Comparison of ENCODE assay signal across 14 cellular contexts in genomic region chr17:29181226-29181625, GRCh38. TPM values are rescaled to one million over a fixed set of nuclear protein-coding genes. Genes with fewer than 3 reads are reported as not detected.
DNase-seq lines count a peak whose midpoint lies in the region; ATAC-seq, FAIRE-seq and TF ChIP-seq lines count a peak whose summit lies in the region.
"Had no signal": no experiment of that assay in that cellular context is flagged by ENCODE, and none has a peak within 500 bp of the region (broad histone marks: within the 10 kb centered on the region; RNA-seq: fewer than 3 reads in every experiment).

No MANE protein-coding gene starts in this region.

- TF ChIP-seq EP300 in K562 (IDR thresholded peaks at IDR 0.05; ENCODE audit: low read length) = no peak

- no peaks in the 10 kb centered on the region for H3K36me3 Mint-ChIP-seq in GM23338 (ENCODE audit: low read depth)
- H3K36me3 Mint-ChIP-seq: stimulated activated naive B cell treated with anti-CD40 and anti-IgM and Interleukin-4, amounts not matched to agents 10 μg/mL and 1 μg/mL and 100 μg/mL, for 72 hours had no signal

- peaks cover 16% of the 10 kb centered on the region for H3K79me2 ChIP-seq in GM23338 (replicated peaks; ENCODE audit: insufficient read depth)
- H3K79me2 ChIP-seq in K562 (ENCODE audit: control insufficient read depth, insufficient read depth, low read length) = peaks cover 35% of the 10 kb centered on the region

- H3K4me1 ChIP-seq in GM23338 (ENCODE audit: insufficient read depth) = peaks cover 25% of the 10 kb centered on the region
- H3K4me1 ChIP-seq in K562 (replicated peaks in 1 of 2; ENCODE audit: control insufficient read depth in 2 of 2, insufficient read depth in 2 of 2, low read length in 2 of 2) = peaks cover 30 to 38% of the 10 kb centered on the region in 2 experiments
- peaks cover 31 to 49% of the 10 kb centered on the region in 2 donors for H3K4me1 ChIP-seq in left lung

- H3K27me3 Mint-ChIP-seq in GM23338 (ENCODE audit: insufficient read depth, low read depth, poor library complexity) = peaks cover 24% of the 10 kb centered on the region
- H3K27me3 Mint-ChIP-seq: central memory CD8-positive, alpha-beta T cell had no signal

- H3K9me2 ChIP-seq in GM23338 (ENCODE audit: insufficient read depth) = no peaks in the 10 kb centered on the region

- H2AFZ ChIP-seq in GM23338 (peak overlapping the region; percentile 96; the same call in 1 of the 2 replicates), K562 (ENCODE audit: low read depth, low read length) (peak overlapping the region; percentile 95; the same call in 1 of the 2 replicates)

- POLR2A ChIA-PET in K562 (lab: Yijun Ruan, JAX) (no interaction called here), GM10248 (lab: Yijun Ruan, JAX) (no interaction called here)

- peaks cover 29% of the 10 kb centered on the region for H3K4me1 Mint-ChIP-seq in GM23338

- CTCF ChIA-PET in K562 (lab: Yijun Ruan, JAX; ENCODE audit: low intra/inter-chr PET ratio) (interaction anchor here (0.9 to 1.6 kb wide), 2 partner anchors 32 to 38 kb away, joined by 3 to 5 read pairs; no protein-coding TSS in a partner anchor), GM10248 (lab: Yijun Ruan, JAX) (interaction anchor here (1.5 to 11.2 kb wide), 10 partner anchors 12 to 64 kb away, joined by 7 to 201 read pairs (median 18); no protein-coding TSS in a partner anchor)

- DNase-seq in GM23338 (ENCODE audit: low spot score) (no peak), K562 (ENCODE audit: extremely low read depth in 1 of 4, low spot score in 3 of 4) (no peak), left lung (no peak), substantia nigra (lab: John Stamatoyannopoulos, UW) (no peak), brain microvascular endothelial cell (no peak), GM10248 (ENCODE audit: extremely low spot score) (no peak)
- DNase-seq in stimulated activated CD4-positive, alpha-beta T cell treated with anti-CD3 and anti-CD28 coated beads, Interleukin-2, amount 100 ng/mL, for 24 hours = no peak
- DNase-seq: activated CD4-positive, alpha-beta T cell treated with anti-CD3 and anti-CD28 coated beads, Interleukin-2, amount 50 U/mL, for 1 hour; MG63; mucosa of descending colon; stimulated activated CD4-positive, alpha-beta T cell treated with anti-CD3 and anti-CD28 coated beads, Interleukin-2, amount 100 ng/mL, for 48 hours; stimulated activated naive B cell treated with anti-CD40 and anti-IgM and Interleukin-4, amounts not matched to agents 10 μg/mL and 1 μg/mL and 100 μg/mL, for 72 hours had no signal

- H3K27ac ChIP-seq in GM23338 (ENCODE audit: low read depth) = no peak overlapping the region
- H3K27ac ChIP-seq in K562 (ENCODE audit: extremely low read depth, low read depth, low read length) = no peak overlapping the region
- H3K27ac ChIP-seq in left lung = peak overlapping the region; percentile 81 to 83
- H3K27ac ChIP-seq in substantia nigra (ENCODE audit: low read depth, low read length, poor library complexity, severe bottlenecking) = peak overlapping the region; percentile 99
- H3K27ac ChIP-seq in brain microvascular endothelial cell = no peak overlapping the region

- TF ChIP-seq CTCF in GM23338 (conservative IDR thresholded peaks at IDR 0.05; ENCODE audit: low read depth in 2 of 2) (no peak), K562 (IDR thresholded peaks at IDR 0.05 in 2 of 3, conservative IDR thresholded peaks at IDR 0.05 in 1 of 3; ENCODE audit: insufficient read depth in 2 of 3, low read depth in 1 of 3, low read length in 3 of 3) (no peak), left lung (IDR thresholded peaks at IDR 0.05) (no peak), brain microvascular endothelial cell (IDR thresholded peaks at IDR 0.05; ENCODE audit: low read depth, low read length, missing control alignments) (no peak), GM10248 (IDR thresholded peaks at IDR 0.05; ENCODE audit: control extremely low read depth, extremely low read depth, low read depth, missing control alignments) (no peak)

- H3F3A ChIP-seq in GM23338 (replicated peaks; ENCODE audit: low read depth) = peaks cover 8% of the 10 kb centered on the region

- no peak overlapping the region for H3K4me2 ChIP-seq in GM23338
- no peak overlapping the region for H3K4me2 ChIP-seq in K562 (ENCODE audit: insufficient read depth, low read length)

- H3K9ac ChIP-seq in K562 (ENCODE audit: insufficient read depth in 1 of 2, low read depth in 2 of 2, low read length in 2 of 2) = peak overlapping the region in 1 of 2 experiments; percentile 93; a peak in 2 of 4 replicates

- H3K9me3 Mint-ChIP-seq in GM23338 = peaks cover 3% of the 10 kb centered on the region; the same call in 2 of the 3 replicates
- H3K9me3 Mint-ChIP-seq: central memory CD8-positive, alpha-beta T cell; stimulated activated naive B cell treated with anti-CD40 and anti-IgM and Interleukin-4, amounts not matched to agents 10 μg/mL and 1 μg/mL and 100 μg/mL, for 72 hours had no signal

- H3K4me3 ChIP-seq in GM23338 (no peak overlapping the region), K562 (no peak overlapping the region), left lung (no peak overlapping the region), brain microvascular endothelial cell (ENCODE audit: low read depth, low read length) (no peak overlapping the region)
- H3K4me3 ChIP-seq: mucosa of descending colon had no signal

- no TSS peak for BruUV-seq in K562 (replicated peaks; lab: Mats Ljungman, UMichigan)

- no peak for ATAC-seq in GM23338
- no peak for ATAC-seq in K562
- no peak for ATAC-seq in left lung
- ATAC-seq in HG03521 (IDR thresholded peaks at IDR 0.05; ENCODE audit: unreplicated experiment) = no peak

- intact Hi-C loops in K562 (cut with micrococcal nuclease) (no loop called here), left lung (cut with DNase I) (no loop called here)

- H3K4me3 Mint-ChIP-seq in GM23338 = peak overlapping the region; percentile 79; the same call in 2 of the 3 replicates

- no peak for FAIRE-seq in K562 (lab: Jason Lieb, UNC)

- TF ChIP-seq POLR2A in K562 (conservative IDR thresholded peaks at IDR 0.05) = no peak

- H3K27me3 ChIP-seq in GM23338 (ENCODE audit: insufficient read depth) (peaks cover 18% of the 10 kb centered on the region), K562 (ENCODE audit: control insufficient read depth in 2 of 2, insufficient read depth in 2 of 2, low read length in 2 of 2) (no peaks in the 10 kb centered on the region), left lung (peaks cover 0 to 14% of the 10 kb centered on the region in 2 donors), brain microvascular endothelial cell (replicated peaks) (no peaks in the 10 kb centered on the region)
- H3K27me3 ChIP-seq: MG63 had no signal

- H3K27ac Mint-ChIP-seq in GM23338 = no peak overlapping the region

- 0 out of 2 replicates have a peak, but pooled peaks cover 1% of the 10 kb centered on the region for H3K9me3 ChIP-seq in K562 (replicated peaks; ENCODE audit: control insufficient read depth, insufficient read depth, low read depth, low read length)
- no peaks in the 10 kb centered on the region for H3K9me3 ChIP-seq in left lung
- H3K9me3 ChIP-seq: mucosa of descending colon had no signal

- H4K20me1 ChIP-seq in GM23338 (replicated peaks; ENCODE audit: insufficient read depth) (no peaks in the 10 kb centered on the region; the same call in 1 of the 2 replicates), K562 (replicated peaks; ENCODE audit: control insufficient read depth, insufficient read depth, low read length) (no peaks in the 10 kb centered on the region)

- TF ChIP-seq RAD21 in K562 (CRISPR knock-in tag; conservative IDR thresholded peaks at IDR 0.05 in 1 of 2, IDR thresholded peaks at IDR 0.05 in 1 of 2) = no peak

- H3K36me3 ChIP-seq in GM23338 (ENCODE audit: insufficient read depth) = no peaks in the 10 kb centered on the region
- no peaks in the 10 kb centered on the region for H3K36me3 ChIP-seq in K562 (ENCODE audit: control insufficient read depth, insufficient read depth, low read length)
- no peaks in the 10 kb centered on the region for H3K36me3 ChIP-seq in left lung
- no peaks in the 10 kb centered on the region for H3K36me3 ChIP-seq in brain microvascular endothelial cell (replicated peaks)
- H3K36me3 ChIP-seq: MG63 had no signal

- 33% methylated on average over 1 of the region's 1 CpG for WGBS in K562 (ENCODE audit: insufficient coverage, low coverage, missing lambda C conversion rate)

- H3K9me1 ChIP-seq in K562 (ENCODE audit: control insufficient read depth, insufficient read depth, low read length) = no peaks in the 10 kb centered on the region

- in situ Hi-C loops in K562 (cut with MboI) (loop anchor here (5.0 kb wide), 1 partner anchor 34 kb away; no protein-coding TSS in a partner anchor), brain microvascular endothelial cell (cut with HindIII; ENCODE audit: low pct_ligation_motif_present, low sequenced_read_pairs) (no loop called here)

TF ChIP-seq in K562, 482 proteins besides CTCF, POLR2A, EP300 and RAD21 (continues in another document):
- TF ChIP-seq BCL6 (CRISPR knock-in tag; IDR thresholded peaks at IDR 0.05) = no peak
- no peak for TF ChIP-seq TBL1XR1 (IDR thresholded peaks at IDR 0.05; ENCODE audit: low read length in 2 of 2)

RNA-seq across cellular contexts. Expression of gene MYO18A, which starts 1.0 kb away (rescaled TPM):
- 23.9 and 37.5 TPM in 2 replicates for total RNA-seq in GM23338 (2014; rRNA removed; shearing (Covaris generic))
- polyA plus RNA-seq in GM23338 (2016; fragmentation: Nextera tagmentation; extraction: Ambion mirVana) (16.7 and 18.3 TPM in 2 replicates), K562 (2011; rRNA removed) (8.1 and 10.7 TPM in 2 replicates), K562 (2014; fragmentation: Illumina TruSeq; extraction: Trizol) (34.4 and 39.1 TPM in 2 replicates), K562 (2014; fragmentation: Nextera tagmentation; extraction: Ambion mirVana) (1 to 10 TPM; 2.5 TPM), K562 (2014; rRNA removed) (20.4 and 32.3 TPM in 2 replicates)
- 148 and 349 TPM in 2 replicates for total RNA-seq in K562 (2011; cell fraction: chromatin; rRNA removed; ENCODE audit: low replicate concordance)
- total RNA-seq in K562 (2011; cell fraction: nucleolus; rRNA removed) = 124 and 136 TPM in 2 replicates
- total RNA-seq in K562 (2011; cell fraction: nucleoplasm; rRNA removed) = 129 and 134 TPM in 2 replicates
- total RNA-seq in K562 (2014; rRNA removed) (41.7 and 42.3 TPM in 2 replicates), K562 (2014; rRNA removed; fragmentation: Illumina TruSeq; extraction: Trizol) (10.4 and 16.4 TPM in 2 replicates), K562 (2015; rRNA removed; fragmentation: Illumina TruSeq; extraction: Trizol) (17.1 and 19.2 TPM in 2 replicates), K562 (2021) (51.8 and 65.4 TPM in 2 replicates), left lung (10 to 100 TPM; 55.9 to 58.3 TPM)
- 7.3 and 9.5 TPM in 2 replicates for polyA plus RNA-seq in K562 (2011; cell fraction: cytosol; rRNA removed)
- 62.2 and 107 TPM in 2 replicates for polyA plus RNA-seq in K562 (2011; cell fraction: nucleus; rRNA removed)
- 31.3 and 34.9 TPM in 2 replicates for polyA plus RNA-seq in K562 (2012)
- 12.1 and 19.8 TPM in 2 replicates for polyA minus RNA-seq in K562 (2011; rRNA and poly(A)+ RNA removed)
- 22.1 and 22.6 TPM in 2 replicates for polyA minus RNA-seq in K562 (2011; cell fraction: cytosol; rRNA and poly(A)+ RNA removed)
- polyA minus RNA-seq in K562 (2011; cell fraction: nucleus; rRNA and poly(A)+ RNA removed) = 40.4 and 54.3 TPM in 2 replicates

Comparison
In these comparisons a context has a peak if more than half of its experiments do, and no peak if none do; other contexts are left out.
1. H3K27ac ChIP-seq: peak in left lung (2 of 2) and substantia nigra (single experiment); none in GM23338 (single experiment), K562 (single experiment) and brain microvascular endothelial cell (single experiment).